In the genomic region with DNA sequence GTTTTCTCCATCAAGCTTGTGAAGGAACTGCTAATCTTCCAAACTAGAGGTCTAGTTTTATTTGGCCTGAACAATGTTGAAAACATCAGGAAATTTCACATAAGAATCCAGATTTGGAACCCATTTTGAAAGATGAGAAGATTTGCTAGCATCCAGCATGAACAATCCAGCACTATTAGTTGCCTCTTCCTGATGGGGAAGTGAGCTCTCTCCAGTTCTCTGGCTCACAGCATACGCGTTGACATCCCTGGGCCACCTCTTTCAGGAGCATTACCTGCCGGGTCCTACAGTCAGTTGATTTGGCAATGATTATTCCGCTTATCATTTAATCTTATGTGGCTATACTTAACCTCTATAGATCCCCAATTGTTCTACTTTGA, we compare ENCODE assay signal across 19 cellular contexts. TPM values are rescaled to one million over a fixed set of nuclear protein-coding genes. Genes with fewer than 3 reads are reported as not detected.
DNase-seq lines count a peak whose midpoint lies in the region; ATAC-seq and TF ChIP-seq lines count a peak whose summit lies in the region.
"Had no signal": no experiment of that assay in that cellular context is flagged by ENCODE, and none has a peak within 500 bp of the region (broad histone marks: within the 10 kb centered on the region; RNA-seq: fewer than 3 reads in every experiment).

No MANE protein-coding gene starts in this region.

- H3K27me3 ChIP-seq in HCT116 (ENCODE audit: insufficient read depth, low read length) (no peaks in the 10 kb centered on the region), brain microvascular endothelial cell (replicated peaks) (no peaks in the 10 kb centered on the region), neural progenitor cell (no peaks in the 10 kb centered on the region)

- no peak for TF ChIP-seq RAD21 in HCT116 (IDR thresholded peaks at IDR 0.05; ENCODE audit: low read depth)

- H3K36me3 ChIP-seq in HCT116 (ENCODE audit: control insufficient read depth in 1 of 2, insufficient read depth in 2 of 2, low read length in 2 of 2) (no peaks in the 10 kb centered on the region), brain microvascular endothelial cell (replicated peaks) (no peaks in the 10 kb centered on the region), neural progenitor cell (no peaks in the 10 kb centered on the region)
- H3K36me3 ChIP-seq: WERI-Rb-1 had no signal

- H3K36me3 Mint-ChIP-seq in mesothelial cell of epicardium (no peaks in the 10 kb centered on the region), neural progenitor cell (peaks cover 5% of the 10 kb centered on the region)
- H3K36me3 Mint-ChIP-seq: CD4-positive, CD25-positive, alpha-beta regulatory T cell; stimulated activated naive B cell treated with anti-CD40 and anti-IgM and Interleukin-4, amounts not matched to agents 10 μg/mL and 1 μg/mL and 100 μg/mL, for 72 hours had no signal

- peaks cover 5% of the 10 kb centered on the region for H3F3A ChIP-seq in neural progenitor cell (ENCODE audit: low read depth)

- BruUV-seq in HCT116 (replicated peaks; lab: Mats Ljungman, UMichigan), result TSS peak; percentile 91

- H3K4me2 ChIP-seq in HCT116 (ENCODE audit: low read length) (peak overlapping the region; percentile 72), neural progenitor cell (no peak overlapping the region)

- H3K4me3 Mint-ChIP-seq in mesothelial cell of epicardium (no peak overlapping the region), neural progenitor cell (no peak overlapping the region)
- H3K4me3 Mint-ChIP-seq: CD4-positive, CD25-positive, alpha-beta regulatory T cell; central memory CD8-positive, alpha-beta T cell; stimulated activated naive B cell treated with anti-CD40 and anti-IgM and Interleukin-4, amounts not matched to agents 10 μg/mL and 1 μg/mL and 100 μg/mL, for 72 hours had no signal

- no peak for TF ChIP-seq CTCF in HCT116 (IDR thresholded peaks at IDR 0.05 in 2 of 3, conservative IDR thresholded peaks at IDR 0.05 in 1 of 3; ENCODE audit: borderline replicate concordance in 1 of 3, insufficient read depth in 1 of 3, low read depth in 2 of 3, low read length in 2 of 3)
- TF ChIP-seq CTCF in brain microvascular endothelial cell (IDR thresholded peaks at IDR 0.05; ENCODE audit: low read depth, low read length, missing control alignments), result no peak
- TF ChIP-seq CTCF in mesothelial cell of epicardium (IDR thresholded peaks at IDR 0.05; ENCODE audit: unreplicated experiment), result no peak
- no peak for TF ChIP-seq CTCF in neural progenitor cell (IDR thresholded peaks at IDR 0.05)

- H3K27me3 Mint-ChIP-seq in mesothelial cell of epicardium (ENCODE audit: low read depth) (no peaks in the 10 kb centered on the region), neural progenitor cell (ENCODE audit: insufficient read depth, low read depth) (no peaks in the 10 kb centered on the region)

- H3K9me2 ChIP-seq in HCT116 (ENCODE audit: insufficient read depth), result no peaks in the 10 kb centered on the region

- H3K27ac ChIP-seq in HCT116 (ENCODE audit: low read depth, low read length), result peak overlapping the region; percentile 75
- peak overlapping the region; percentile 35 for H3K27ac ChIP-seq in brain microvascular endothelial cell
- no peak overlapping the region for H3K27ac ChIP-seq in neural progenitor cell
- H3K27ac ChIP-seq: WERI-Rb-1 had no signal

- H3K4me1 Mint-ChIP-seq in mesothelial cell of epicardium (peaks cover 35% of the 10 kb centered on the region), neural progenitor cell (peaks cover 7% of the 10 kb centered on the region)
- H3K4me1 Mint-ChIP-seq: stimulated activated naive B cell treated with anti-CD40 and anti-IgM and Interleukin-4, amounts not matched to agents 10 μg/mL and 1 μg/mL and 100 μg/mL, for 72 hours had no signal

- CTCF ChIA-PET in HCT116 (lab: Charles Lee), result interaction anchor here (1.8 to 2.1 kb wide), 3 partner anchors 22 to 533 kb away, joined by 6 to 10 read pairs (median 8); no protein-coding TSS in a partner anchor

- H3K9me3 Mint-ChIP-seq in mesothelial cell of epicardium, result no peaks in the 10 kb centered on the region
- no peaks in the 10 kb centered on the region for H3K9me3 Mint-ChIP-seq in neural progenitor cell
- H3K9me3 Mint-ChIP-seq: central memory CD8-positive, alpha-beta T cell; stimulated activated naive B cell treated with anti-CD40 and anti-IgM and Interleukin-4, amounts not matched to agents 10 μg/mL and 1 μg/mL and 100 μg/mL, for 72 hours had no signal

- peak overlapping the region; percentile 98 for H3K27ac Mint-ChIP-seq in mesothelial cell of epicardium
- no peak overlapping the region for H3K27ac Mint-ChIP-seq in neural progenitor cell
- H3K27ac Mint-ChIP-seq: stimulated activated naive B cell treated with anti-CD40 and anti-IgM and Interleukin-4, amounts not matched to agents 10 μg/mL and 1 μg/mL and 100 μg/mL, for 72 hours had no signal

- H3K9ac ChIP-seq in HCT116 (ENCODE audit: low read length) (peak overlapping the region; percentile 50), neural progenitor cell (no peak overlapping the region)

- H2AFZ ChIP-seq in HCT116 (ENCODE audit: low read depth, low read length, poor library complexity, severe bottlenecking) (no peak overlapping the region), neural progenitor cell (replicated peaks) (no peak overlapping the region)

- peaks cover 26 to 62% of the 10 kb centered on the region in 2 experiments for H3K4me1 ChIP-seq in HCT116 (ENCODE audit: control insufficient read depth in 1 of 2, insufficient read depth in 2 of 2, low read length in 2 of 2)
- H3K4me1 ChIP-seq in neural progenitor cell, result peaks cover 5% of the 10 kb centered on the region

- POLR2A ChIA-PET in HCT116 (lab: Charles Lee), result interaction anchor here (1.3 to 1.6 kb wide), 2 partner anchors 8 to 11 kb away, joined by 4 to 9 read pairs; a partner anchor contains a TSS

- ATAC-seq in HCT116 (peak; percentile 23; the same call in 1 of the 2 replicates), GM18517 (IDR thresholded peaks at IDR 0.05; ENCODE audit: unreplicated experiment) (no peak)
- ATAC-seq: stimulated activated naive B cell treated with anti-CD40 and anti-IgM and Interleukin-4, amounts not matched to agents 10 μg/mL and 1 μg/mL and 100 μg/mL, for 72 hours had no signal

- H4K20me1 ChIP-seq in HCT116 (ENCODE audit: insufficient read depth) (no peaks in the 10 kb centered on the region), neural progenitor cell (ENCODE audit: low read depth) (no peaks in the 10 kb centered on the region)

- H3K9me3 ChIP-seq in HCT116 (ENCODE audit: control insufficient read depth in 1 of 2, insufficient read depth in 1 of 2, low read depth in 1 of 2, low read length in 2 of 2) (no peaks in the 10 kb centered on the region), neural progenitor cell (ENCODE audit: low read depth) (no peaks in the 10 kb centered on the region)

- H3K79me2 ChIP-seq in HCT116 (ENCODE audit: insufficient read depth, low read length) (no peaks in the 10 kb centered on the region), neural progenitor cell (ENCODE audit: low read depth) (no peaks in the 10 kb centered on the region)

- in situ Hi-C loops in brain microvascular endothelial cell (cut with HindIII; ENCODE audit: low pct_ligation_motif_present, low sequenced_read_pairs), result no loop called here

- H3K4me3 ChIP-seq in HCT116 (replicated peaks in 1 of 2; ENCODE audit: low read depth in 1 of 2, low read length in 2 of 2) (peak overlapping the region in 1 of 2 experiments; percentile 39; a peak in 2 of 4 replicates), brain microvascular endothelial cell (ENCODE audit: low read depth, low read length) (peak overlapping the region; percentile 27), neural progenitor cell (no peak overlapping the region)

- intact Hi-C loops in HCT116 (cut with micrococcal nuclease), result loop anchor here (1.0 kb wide), 2 partner anchors 11 to 22 kb away; a partner anchor contains a TSS

- DNase-seq in AG08395 (ENCODE audit: low spot score) (peak; percentile 11), HCT116 (ENCODE audit: low read depth, low spot score) (no peak), brain microvascular endothelial cell (no peak), mesothelial cell of epicardium (ENCODE audit: low spot score in 2 of 2, unreplicated experiment in 2 of 2) (no peak), neural progenitor cell (ENCODE audit: low spot score) (no peak), NCI-H2227 treated with DMSO at 0.1 percent for 48 hours (lab: John Stamatoyannopoulos, UW) (no peak), DMS53 treated with DMSO at 0.1 percent for 48 hours (lab: John Stamatoyannopoulos, UW; ENCODE audit: unreplicated experiment) (no peak)
- DNase-seq: KBM-7; NCI-H1694 treated with DMSO at 0.1 percent for 48 hours; stimulated activated CD4-positive, alpha-beta T cell treated with anti-CD3 and anti-CD28 coated beads, Interleukin-2, amount 100 ng/mL, for 48 hours; stimulated activated naive B cell treated with anti-CD40 and anti-IgM and Interleukin-4, amounts not matched to agents 10 μg/mL and 1 μg/mL and 100 μg/mL, for 72 hours; WERI-Rb-1 had no signal

- RAD21 ChIA-PET in HCT116 (lab: Charles Lee; ENCODE audit: low non-redundant PET in 1 of 2, low total read pairs in 2 of 2, uncharacterized antibody in 2 of 2, unreplicated experiment in 2 of 2), result no interaction called here

- TF ChIP-seq POLR2A in HCT116 (IDR thresholded peaks at IDR 0.05; ENCODE audit: borderline replicate concordance, extremely low read depth, insufficient read depth, insufficient read length), result no peak

TF ChIP-seq in HCT116, 20 proteins besides CTCF, POLR2A, EP300 and RAD21 (continues in another document):
- no peak for TF ChIP-seq CBX3 (IDR thresholded peaks at IDR 0.05; ENCODE audit: low read depth)
- TF ChIP-seq, protein P1, sequence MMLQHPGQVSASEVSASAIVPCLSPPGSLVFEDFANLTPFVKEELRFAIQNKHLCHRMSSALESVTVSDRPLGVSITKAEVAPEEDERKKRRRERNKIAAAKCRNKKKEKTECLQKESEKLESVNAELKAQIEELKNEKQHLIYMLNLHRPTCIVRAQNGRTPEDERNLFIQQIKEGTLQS (IDR thresholded peaks at IDR 0.05), result no peak
- no peak for TF ChIP-seq ZFX (IDR thresholded peaks at IDR 0.05)
- TF ChIP-seq EZH2phosphoT487 (IDR thresholded peaks at IDR 0.05; ENCODE audit: borderline replicate concordance), result no peak
- TF ChIP-seq ELF1 (IDR thresholded peaks at IDR 0.05; ENCODE audit: borderline replicate concordance, low read depth), result no peak
- TF ChIP-seq, protein P2, sequence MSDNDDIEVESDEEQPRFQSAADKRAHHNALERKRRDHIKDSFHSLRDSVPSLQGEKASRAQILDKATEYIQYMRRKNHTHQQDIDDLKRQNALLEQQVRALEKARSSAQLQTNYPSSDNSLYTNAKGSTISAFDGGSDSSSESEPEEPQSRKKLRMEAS (IDR thresholded peaks at IDR 0.05), result no peak

RNA-seq across cellular contexts. Expression of a gene that starts 10.9 kb away (rescaled TPM):
- total RNA-seq in HCT116 (2021; ENCODE audit: unreplicated experiment) (3.8 TPM), mesothelial cell of epicardium (2.9 to 3.3 TPM (median 3.2 TPM) in 3 replicates), neural progenitor cell (ENCODE audit: low replicate concordance) (not detected in 2 replicates)
- polyA plus RNA-seq in HCT116 (2012), result 6.0 and 6.6 TPM in 2 replicates
- total RNA-seq: CD4-positive, CD25-positive, alpha-beta regulatory T cell; mononuclear cell; SK-MEL-5 had no signal
- polyA plus RNA-seq: CD4-positive, CD25-positive, alpha-beta regulatory T cell had no signal

RNA-seq across cellular contexts. Expression of a gene that starts 23.6 kb away (rescaled TPM):
- total RNA-seq in HCT116 (2021; ENCODE audit: unreplicated experiment), result not detected
- not detected in 2 replicates for polyA plus RNA-seq in HCT116 (2012)
- not detected in 3 replicates for total RNA-seq in mesothelial cell of epicardium
- not detected in 2 replicates for total RNA-seq in neural progenitor cell (ENCODE audit: low replicate concordance)
- total RNA-seq: CD4-positive, CD25-positive, alpha-beta regulatory T cell; fibroblast of villous mesenchyme; pulmonary artery endothelial cell; SK-MEL-5 had no signal

RNA-seq across cellular contexts. Expression of a gene that starts 27.4 kb away (rescaled TPM):
- total RNA-seq in HCT116 (2021; ENCODE audit: unreplicated experiment), result not detected
- polyA plus RNA-seq in HCT116 (2012), result not detected in 2 replicates
- 0.11 TPM in 1 of 3 replicates, not detected in the others for total RNA-seq in mesothelial cell of epicardium
- not detected in 2 replicates for total RNA-seq in neural progenitor cell (ENCODE audit: low replicate concordance)
- total RNA-seq: fibroblast of villous mesenchyme, pulmonary artery endothelial cell, SK-MEL-5 had no signal
